8 cellular contexts compared by ENCODE assay signal in genomic region chr11:122202951-122203456, GRCh38.
DNase-seq lines count a peak whose midpoint lies in the region; ATAC-seq and TF ChIP-seq lines count a peak whose summit lies in the region.

No MANE protein-coding gene starts in this region.

- H3K36me3 ChIP-seq in Caco-2 (ENCODE audit: control insufficient read depth, insufficient read depth, low read length) (no peaks in the 10 kb centered on the region), HUES48 (ENCODE audit: control insufficient read depth, insufficient read depth, low read length) (no peaks in the 10 kb centered on the region), liver (ENCODE audit: control insufficient read depth in 4 of 4, insufficient read depth in 3 of 4, low read depth in 1 of 4, low read length in 3 of 4) (no peaks in the 10 kb centered on the region)

- no TSS peak for BruUV-seq in Caco-2 (replicated peaks; lab: Mats Ljungman, UMichigan)

- H3K27me3 Mint-ChIP-seq in Caco-2 (ENCODE audit: insufficient read depth, unreplicated experiment), result peaks cover 29% of the 10 kb centered on the region

- POLR2A ChIA-PET in Caco-2 (lab: Charles Lee), result no interaction called here

- no peak overlapping the region for H3K27ac Mint-ChIP-seq in Caco-2 (ENCODE audit: unreplicated experiment)

- CTCF ChIA-PET in Caco-2 (lab: Charles Lee), result interaction anchor here (0.8 to 2.1 kb wide), 7 partner anchors 12 to 548 kb away, joined by 3 to 11 read pairs (median 4); no protein-coding TSS in a partner anchor

- WGBS in liver, result 28% methylated on average over 19 of the region's 19 CpGs

- H3K9ac ChIP-seq in HUES48 (ENCODE audit: low read depth, low read length) (no peak overlapping the region), liver (ENCODE audit: low read depth in 1 of 2, low read length in 2 of 2) (no peak overlapping the region)

- TF ChIP-seq CTCF in Caco-2 (IDR thresholded peaks at IDR 0.05; ENCODE audit: insufficient read depth in 1 of 2, low read depth in 1 of 2, low read length in 1 of 2, severe bottlenecking in 1 of 2, unreplicated experiment in 1 of 2) (peak; percentile 98 to 99), coronary artery (IDR thresholded peaks at IDR 0.05) (peak; percentile 96), liver (IDR thresholded peaks at IDR 0.05; ENCODE audit: low read depth, low read length, missing input control) (peak; percentile 96)

- peak overlapping the region; percentile 43 for H3K4me3 Mint-ChIP-seq in Caco-2 (ENCODE audit: unreplicated experiment)

- peak; percentile 97 to 98 for TF ChIP-seq RAD21 in liver (IDR thresholded peaks at IDR 0.05)

- intact Hi-C loops in Caco-2 (cut with micrococcal nuclease; ENCODE audit: unreplicated experiment), result loop anchor here (1.0 to 2.0 kb wide), 3 partner anchors 94 to 547 kb away; no protein-coding TSS in a partner anchor

- DNase-seq in Caco-2 (peak; percentile 59 to 82), UCSD-AML1 (lab: John Stamatoyannopoulos, UW; ENCODE audit: unreplicated experiment) (peak; percentile 55), coronary artery (ENCODE audit: low spot score) (peak; percentile 86), NCI-H146 (lab: John Stamatoyannopoulos, UW) (no peak)
- peak; percentile 26 for DNase-seq in stimulated activated CD4-positive, alpha-beta T cell treated with anti-CD3 and anti-CD28 coated beads, Interleukin-4, amount 100 ng/mL, for 24 hours

- H3K4me3 ChIP-seq in Caco-2 (ENCODE audit: low read depth, low read length) (no peak overlapping the region), HUES48 (ENCODE audit: low read depth, low read length) (peak overlapping the region; percentile 30; the same call in 1 of the 2 replicates), coronary artery (peak overlapping the region; percentile 63), liver (ENCODE audit: low read depth in 1 of 3, low read length in 3 of 3) (no peak overlapping the region)

- H3K36me3 Mint-ChIP-seq in Caco-2 (ENCODE audit: insufficient read depth, unreplicated experiment), result no peaks in the 10 kb centered on the region

- H3K9me3 ChIP-seq in Caco-2 (0 out of 2 replicates have a peak, but pooled peaks cover 3% of the 10 kb centered on the region), HUES48 (ENCODE audit: control insufficient read depth, insufficient read depth, low read length) (no peaks in the 10 kb centered on the region), liver (ENCODE audit: control insufficient read depth in 4 of 4, low read length in 3 of 4) (no peaks in the 10 kb centered on the region)

- peaks cover 2% of the 10 kb centered on the region for H3K27me3 ChIP-seq in Caco-2 (replicated peaks; ENCODE audit: control insufficient read depth, insufficient read depth, low read length)
- peaks cover 9% of the 10 kb centered on the region; the same call in 1 of the 2 replicates for H3K27me3 ChIP-seq in HUES48 (ENCODE audit: control insufficient read depth, insufficient read depth, low read length)
- H3K27me3 ChIP-seq in liver (ENCODE audit: control insufficient read depth in 4 of 4, insufficient read depth in 4 of 4, low read length in 3 of 4), result no peaks in the 10 kb centered on the region

- H3K4me1 Mint-ChIP-seq in Caco-2 (ENCODE audit: low read depth, unreplicated experiment), result peaks cover 9% of the 10 kb centered on the region

- ATAC-seq in GM19455 (IDR thresholded peaks at IDR 0.05; ENCODE audit: unreplicated experiment), result peak; percentile 83

- H3K27ac ChIP-seq in HUES48 (ENCODE audit: low read depth, low read length), result no peak overlapping the region
- H3K27ac ChIP-seq in coronary artery, result peak overlapping the region; percentile 59 to 66
- H3K27ac ChIP-seq in liver (ENCODE audit: low read depth in 1 of 2, low read length in 2 of 2), result peak overlapping the region in 1 of 2 donors; percentile 34

- H3K4me1 ChIP-seq in Caco-2 (peaks cover 9% of the 10 kb centered on the region), HUES48 (ENCODE audit: control insufficient read depth, insufficient read depth, low read length) (peaks cover 9% of the 10 kb centered on the region), liver (ENCODE audit: control insufficient read depth in 4 of 4, insufficient read depth in 4 of 4, low read length in 3 of 4) (peaks cover 1 to 19% (median 16%) of the 10 kb centered on the region in 4 donors)

- no peaks in the 10 kb centered on the region for H3K9me3 Mint-ChIP-seq in Caco-2 (ENCODE audit: unreplicated experiment)

TF ChIP-seq in liver, 16 proteins besides CTCF, POLR2A, EP300 and RAD21:
- TF ChIP-seq HNF4A (conservative IDR thresholded peaks at IDR 0.05) (peak in 1 of 2 donors; percentile 31), REST (IDR thresholded peaks at IDR 0.05) (no peak), RXRA (IDR thresholded peaks at IDR 0.05) (peak; percentile 17 to 36)

Comparison
In these comparisons a context has a peak if more than half of its experiments do, and no peak if none do; other contexts are left out.
1. H3K4me3 ChIP-seq: peak in HUES48 (single experiment) and coronary artery (single experiment); none in Caco-2 (single experiment) and liver (0 of 3).
2. Peak in every context shown above with its lines, with median percentiles within 50 percentile points of each other: CTCF ChIP-seq.